ENCODE assay signal across 1 cellular context in the genomic region with DNA sequence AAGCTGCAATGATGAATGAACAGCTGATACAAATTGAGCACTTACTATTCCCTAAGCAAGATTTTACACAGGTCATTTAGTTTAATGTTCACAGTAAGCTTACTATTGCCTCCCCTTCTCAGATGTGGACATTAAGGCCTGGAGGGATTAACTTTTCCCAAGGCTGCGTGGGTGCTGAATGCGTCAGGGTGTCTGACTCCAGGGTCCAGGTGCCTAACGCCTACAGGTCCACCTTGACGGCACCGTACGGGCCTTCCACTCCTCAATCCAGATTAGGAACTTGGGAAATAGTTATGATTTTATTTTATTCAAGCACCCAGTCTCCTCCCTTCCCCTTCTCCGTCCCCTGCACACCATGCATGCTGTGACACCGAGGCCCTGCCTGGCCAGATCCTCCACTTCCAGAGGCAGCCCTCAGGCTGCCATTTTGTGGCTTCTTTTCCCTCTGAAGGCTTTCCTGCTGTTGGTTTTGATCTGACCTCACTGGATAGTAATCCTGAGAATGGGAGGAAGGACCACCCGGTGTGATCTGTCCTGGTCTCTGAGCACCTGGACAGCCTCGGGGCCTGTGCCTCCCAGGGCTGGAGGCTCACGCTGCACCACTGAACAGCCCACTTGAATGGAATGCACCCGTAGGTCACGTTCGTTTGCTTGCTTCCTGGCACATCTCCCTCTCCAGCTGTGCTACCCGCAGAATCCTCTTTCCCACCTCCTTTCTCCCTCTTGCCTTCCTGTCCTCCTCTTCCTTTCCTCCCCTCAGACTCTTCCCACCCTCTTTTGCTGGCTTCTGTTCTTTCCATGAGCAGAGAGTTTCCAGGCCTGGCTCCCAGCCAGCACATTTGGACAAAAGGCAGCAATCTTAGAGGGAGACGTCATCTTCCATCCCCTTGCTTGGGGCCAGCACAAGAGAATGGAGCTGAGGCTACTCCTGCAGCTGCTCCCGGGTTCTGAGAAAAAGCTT.
TF ChIP-seq lines count a peak whose summit lies in the region.

No MANE protein-coding gene starts in this region.

TF ChIP-seq in SK-N-SH, 30 proteins besides CTCF, POLR2A, EP300 and RAD21:
- TF ChIP-seq RCOR1 (IDR thresholded peaks at IDR 0.05; ENCODE audit: low read length) (no peak), CHD2 (IDR thresholded peaks at IDR 0.05; ENCODE audit: low read length, partially characterized antibody) (no peak), JUND (IDR thresholded peaks at IDR 0.05) (peak; percentile 56), FOSL2 (IDR thresholded peaks at IDR 0.05; ENCODE audit: borderline replicate concordance, low read depth) (peak; percentile 52; the same call in 1 of the 2 replicates), ELF1 (IDR thresholded peaks at IDR 0.05) (peak; percentile 9; the same call in 1 of the 2 replicates), YY1 (IDR thresholded peaks at IDR 0.05; ENCODE audit: low read depth) (peak; percentile 62; the same call in 1 of the 2 replicates), POLR2AphosphoS5 (IDR thresholded peaks at IDR 0.05; ENCODE audit: low read depth, low read length) (peak; percentile 49; the same call in 1 of the 2 replicates), GATA2 (CRISPR knock-in tag; IDR thresholded peaks at IDR 0.05) (no peak), NFIC (IDR thresholded peaks at IDR 0.05; ENCODE audit: borderline replicate concordance) (peak; percentile 98), SIN3A (IDR thresholded peaks at IDR 0.05; ENCODE audit: borderline replicate concordance, low read depth, low read length) (no peak), TCF12 (IDR thresholded peaks at IDR 0.05) (peak; percentile 78), TEAD4 (IDR thresholded peaks at IDR 0.05; ENCODE audit: borderline replicate concordance, insufficient read depth) (0 out of 2 replicates have a peak, but pooled peaks have one; percentile 55)
- TF ChIP-seq, protein P1, sequence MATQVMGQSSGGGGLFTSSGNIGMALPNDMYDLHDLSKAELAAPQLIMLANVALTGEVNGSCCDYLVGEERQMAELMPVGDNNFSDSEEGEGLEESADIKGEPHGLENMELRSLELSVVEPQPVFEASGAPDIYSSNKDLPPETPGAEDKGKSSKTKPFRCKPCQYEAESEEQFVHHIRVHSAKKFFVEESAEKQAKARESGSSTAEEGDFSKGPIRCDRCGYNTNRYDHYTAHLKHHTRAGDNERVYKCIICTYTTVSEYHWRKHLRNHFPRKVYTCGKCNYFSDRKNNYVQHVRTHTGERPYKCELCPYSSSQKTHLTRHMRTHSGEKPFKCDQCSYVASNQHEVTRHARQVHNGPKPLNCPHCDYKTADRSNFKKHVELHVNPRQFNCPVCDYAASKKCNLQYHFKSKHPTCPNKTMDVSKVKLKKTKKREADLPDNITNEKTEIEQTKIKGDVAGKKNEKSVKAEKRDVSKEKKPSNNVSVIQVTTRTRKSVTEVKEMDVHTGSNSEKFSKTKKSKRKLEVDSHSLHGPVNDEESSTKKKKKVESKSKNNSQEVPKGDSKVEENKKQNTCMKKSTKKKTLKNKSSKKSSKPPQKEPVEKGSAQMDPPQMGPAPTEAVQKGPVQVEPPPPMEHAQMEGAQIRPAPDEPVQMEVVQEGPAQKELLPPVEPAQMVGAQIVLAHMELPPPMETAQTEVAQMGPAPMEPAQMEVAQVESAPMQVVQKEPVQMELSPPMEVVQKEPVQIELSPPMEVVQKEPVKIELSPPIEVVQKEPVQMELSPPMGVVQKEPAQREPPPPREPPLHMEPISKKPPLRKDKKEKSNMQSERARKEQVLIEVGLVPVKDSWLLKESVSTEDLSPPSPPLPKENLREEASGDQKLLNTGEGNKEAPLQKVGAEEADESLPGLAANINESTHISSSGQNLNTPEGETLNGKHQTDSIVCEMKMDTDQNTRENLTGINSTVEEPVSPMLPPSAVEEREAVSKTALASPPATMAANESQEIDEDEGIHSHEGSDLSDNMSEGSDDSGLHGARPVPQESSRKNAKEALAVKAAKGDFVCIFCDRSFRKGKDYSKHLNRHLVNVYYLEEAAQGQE (IDR thresholded peaks at IDR 0.05; ENCODE audit: low read depth, low read length): peak; percentile 48; the same call in 1 of the 2 replicates
- TF ChIP-seq, protein P2, sequence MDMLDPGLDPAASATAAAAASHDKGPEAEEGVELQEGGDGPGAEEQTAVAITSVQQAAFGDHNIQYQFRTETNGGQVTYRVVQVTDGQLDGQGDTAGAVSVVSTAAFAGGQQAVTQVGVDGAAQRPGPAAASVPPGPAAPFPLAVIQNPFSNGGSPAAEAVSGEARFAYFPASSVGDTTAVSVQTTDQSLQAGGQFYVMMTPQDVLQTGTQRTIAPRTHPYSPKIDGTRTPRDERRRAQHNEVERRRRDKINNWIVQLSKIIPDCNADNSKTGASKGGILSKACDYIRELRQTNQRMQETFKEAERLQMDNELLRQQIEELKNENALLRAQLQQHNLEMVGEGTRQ (IDR thresholded peaks at IDR 0.05; ENCODE audit: borderline replicate concordance, low read depth, low read length): no peak
- TF ChIP-seq, protein P3, sequence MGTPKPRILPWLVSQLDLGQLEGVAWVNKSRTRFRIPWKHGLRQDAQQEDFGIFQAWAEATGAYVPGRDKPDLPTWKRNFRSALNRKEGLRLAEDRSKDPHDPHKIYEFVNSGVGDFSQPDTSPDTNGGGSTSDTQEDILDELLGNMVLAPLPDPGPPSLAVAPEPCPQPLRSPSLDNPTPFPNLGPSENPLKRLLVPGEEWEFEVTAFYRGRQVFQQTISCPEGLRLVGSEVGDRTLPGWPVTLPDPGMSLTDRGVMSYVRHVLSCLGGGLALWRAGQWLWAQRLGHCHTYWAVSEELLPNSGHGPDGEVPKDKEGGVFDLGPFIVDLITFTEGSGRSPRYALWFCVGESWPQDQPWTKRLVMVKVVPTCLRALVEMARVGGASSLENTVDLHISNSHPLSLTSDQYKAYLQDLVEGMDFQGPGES (IDR thresholded peaks at IDR 0.05; ENCODE audit: low read depth, low read length): no peak
- TF ChIP-seq, protein P4, sequence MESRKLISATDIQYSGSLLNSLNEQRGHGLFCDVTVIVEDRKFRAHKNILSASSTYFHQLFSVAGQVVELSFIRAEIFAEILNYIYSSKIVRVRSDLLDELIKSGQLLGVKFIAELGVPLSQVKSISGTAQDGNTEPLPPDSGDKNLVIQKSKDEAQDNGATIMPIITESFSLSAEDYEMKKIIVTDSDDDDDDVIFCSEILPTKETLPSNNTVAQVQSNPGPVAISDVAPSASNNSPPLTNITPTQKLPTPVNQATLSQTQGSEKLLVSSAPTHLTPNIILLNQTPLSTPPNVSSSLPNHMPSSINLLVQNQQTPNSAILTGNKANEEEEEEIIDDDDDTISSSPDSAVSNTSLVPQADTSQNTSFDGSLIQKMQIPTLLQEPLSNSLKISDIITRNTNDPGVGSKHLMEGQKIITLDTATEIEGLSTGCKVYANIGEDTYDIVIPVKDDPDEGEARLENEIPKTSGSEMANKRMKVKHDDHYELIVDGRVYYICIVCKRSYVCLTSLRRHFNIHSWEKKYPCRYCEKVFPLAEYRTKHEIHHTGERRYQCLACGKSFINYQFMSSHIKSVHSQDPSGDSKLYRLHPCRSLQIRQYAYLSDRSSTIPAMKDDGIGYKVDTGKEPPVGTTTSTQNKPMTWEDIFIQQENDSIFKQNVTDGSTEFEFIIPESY (IDR thresholded peaks at IDR 0.05; ENCODE audit: borderline replicate concordance, low read depth): 0 out of 2 replicates have a peak, but pooled peaks have one; percentile 42
- TF ChIP-seq, protein P5, sequence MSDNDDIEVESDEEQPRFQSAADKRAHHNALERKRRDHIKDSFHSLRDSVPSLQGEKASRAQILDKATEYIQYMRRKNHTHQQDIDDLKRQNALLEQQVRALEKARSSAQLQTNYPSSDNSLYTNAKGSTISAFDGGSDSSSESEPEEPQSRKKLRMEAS (IDR thresholded peaks at IDR 0.05; ENCODE audit: low read depth): peak; percentile 73
